In genomic region chr10:75505293-75505692, GRCh38 we compare ENCODE assay signal across 30 cellular contexts.
"Had no signal": no experiment of that assay in that cellular context is flagged by ENCODE, and none has a peak within 500 bp of the region (broad histone marks: within the 10 kb centered on the region; RNA-seq: fewer than 3 reads in every experiment).

No MANE protein-coding gene starts in this region.

- ATAC-seq: heart left ventricle; left colon; mucosa of descending colon; naive thymus-derived CD4-positive, alpha-beta T cell; natural killer cell treated with Interleukin-12 subunit alpha and Interleukin-12 subunit beta and Interleukin-15 and Interleukin-18, amount 100 ng/mL, for 72 hours; psoas muscle; stimulated activated effector memory CD8-positive, alpha-beta T cell treated with anti-CD3 and anti-CD28 coated beads, Interleukin-12 subunit alpha, Interleukin-12 subunit beta, amount 100 ng/mL, for 72 hours; upper lobe of right lung had no signal

- H3K36me3 ChIP-seq: heart left ventricle, left ventricle myocardium inferior, neutrophil, sigmoid colon, spleen, suprapubic skin, thoracic aorta, tibial artery, upper lobe of right lung had no signal

- H3K4me3 ChIP-seq: heart left ventricle, left ventricle myocardium inferior, lung, mucosa of descending colon, psoas muscle, sigmoid colon, spleen, suprapubic skin, thoracic aorta, tibial artery, upper lobe of right lung had no signal

- H3K36me3 Mint-ChIP-seq: immature natural killer cell; naive thymus-derived CD4-positive, alpha-beta T cell; natural killer cell treated with Interleukin-12 subunit alpha and Interleukin-12 subunit beta and Interleukin-15 and Interleukin-18, amount 100 ng/mL, for 72 hours; stimulated activated effector memory CD8-positive, alpha-beta T cell treated with anti-CD3 and anti-CD28 coated beads, Interleukin-12 subunit alpha, Interleukin-12 subunit beta, amount 100 ng/mL, for 72 hours had no signal

- H3K27me3 ChIP-seq: heart left ventricle, neutrophil, sigmoid colon, spleen, suprapubic skin, tibial artery, upper lobe of right lung had no signal

- H3K4me1 ChIP-seq: parathyroid adenoma, psoas muscle had no signal

- H3K9ac ChIP-seq: parathyroid adenoma had no signal

- H3K79me2 ChIP-seq: parathyroid adenoma had no signal

- FAIRE-seq: islet of Langerhans, kidney, small intestine, urothelium cell line had no signal

- H3K27ac Mint-ChIP-seq: immature natural killer cell; naive thymus-derived CD4-positive, alpha-beta T cell; natural killer cell treated with Interleukin-12 subunit alpha and Interleukin-12 subunit beta and Interleukin-15 and Interleukin-18, amount 100 ng/mL, for 72 hours; stimulated activated effector memory CD8-positive, alpha-beta T cell treated with anti-CD3 and anti-CD28 coated beads, Interleukin-12 subunit alpha, Interleukin-12 subunit beta, amount 100 ng/mL, for 72 hours; stimulated activated naive CD8-positive, alpha-beta T cell treated with anti-CD3 and anti-CD28 coated beads, Interleukin-15, Interleukin-2, amounts not matched to agents 100 ng/mL and 50 ng/mL, for 24 hours had no signal

- H2AFZ ChIP-seq: parathyroid adenoma had no signal

- H3K4me3 Mint-ChIP-seq: immature natural killer cell; naive thymus-derived CD4-positive, alpha-beta T cell; natural killer cell treated with Interleukin-12 subunit alpha and Interleukin-12 subunit beta and Interleukin-15 and Interleukin-18, amount 100 ng/mL, for 72 hours; neural crest cell; stimulated activated effector memory CD8-positive, alpha-beta T cell treated with anti-CD3 and anti-CD28 coated beads, Interleukin-12 subunit alpha, Interleukin-12 subunit beta, amount 100 ng/mL, for 72 hours; stimulated activated naive CD8-positive, alpha-beta T cell treated with anti-CD3 and anti-CD28 coated beads, Interleukin-15, Interleukin-2, amounts not matched to agents 100 ng/mL and 50 ng/mL, for 24 hours had no signal

- H3K27ac ChIP-seq: heart left ventricle, left ventricle myocardium inferior, parathyroid adenoma, psoas muscle, sigmoid colon, spleen, suprapubic skin, thoracic aorta, tibial artery, upper lobe of right lung had no signal

- H3K9me3 Mint-ChIP-seq: immature natural killer cell; naive thymus-derived CD4-positive, alpha-beta T cell; natural killer cell treated with Interleukin-12 subunit alpha and Interleukin-12 subunit beta and Interleukin-15 and Interleukin-18, amount 100 ng/mL, for 72 hours; stimulated activated effector memory CD8-positive, alpha-beta T cell treated with anti-CD3 and anti-CD28 coated beads, Interleukin-12 subunit alpha, Interleukin-12 subunit beta, amount 100 ng/mL, for 72 hours; stimulated activated naive CD8-positive, alpha-beta T cell treated with anti-CD3 and anti-CD28 coated beads, Interleukin-15, Interleukin-2, amounts not matched to agents 100 ng/mL and 50 ng/mL, for 24 hours had no signal

- H3K9me3 ChIP-seq: heart left ventricle, left ventricle myocardium inferior, mucosa of descending colon, neutrophil, psoas muscle, sigmoid colon, spleen, suprapubic skin, thoracic aorta, tibial artery, upper lobe of right lung had no signal

- H3K4me1 Mint-ChIP-seq: neural crest cell; stimulated activated effector memory CD8-positive, alpha-beta T cell treated with anti-CD3 and anti-CD28 coated beads, Interleukin-12 subunit alpha, Interleukin-12 subunit beta, amount 100 ng/mL, for 72 hours had no signal

- DNase-seq: heart left ventricle; hypothalamus; immature natural killer cell; kidney; left colon; left ventricle myocardium inferior; midbrain; mucosa of descending colon; naive thymus-derived CD4-positive, alpha-beta T cell; occipital lobe; psoas muscle; sigmoid colon; small intestine; spleen; stimulated activated CD4-positive, alpha-beta T cell treated with anti-CD3 and anti-CD28 coated beads, Interleukin-4, amount 100 ng/mL, for 24 hours; stimulated activated naive CD4-positive, alpha-beta T cell; tibial artery; trophoblast cell; upper lobe of right lung had no signal
